ENCODE assay signal across 1 cellular context in genomic region chr14:77028384-77029246, GRCh38.
A peak's percentile ranks its signal among the peaks of the same experiment; 100 is the strongest.
TF ChIP-seq lines count a peak whose summit lies in the region.

TSS of gene IRF2BPL (minus strand) at chr14:77028708. CDS start at chr14:77027792, 916 bp downstream.

TF ChIP-seq in K562, 482 proteins besides CTCF, POLR2A, EP300 and RAD21 (continued from another document and continues in another):
- peak; percentile 28; the same call in 1 of the 2 replicates for TF ChIP-seq MGA (IDR thresholded peaks at IDR 0.05)
- TF ChIP-seq SAFB2 (IDR thresholded peaks at IDR 0.05; ENCODE audit: borderline replicate concordance, low read depth, low read length, severe bottlenecking): no peak
- no peak for TF ChIP-seq ZNF696 (CRISPR knock-in tag; conservative IDR thresholded peaks at IDR 0.05)
- peak; percentile 43; the same call in 1 of the 2 replicates for TF ChIP-seq SIN3B (IDR thresholded peaks at IDR 0.05; ENCODE audit: low read depth)
- TF ChIP-seq NCOA2 (IDR thresholded peaks at IDR 0.05; ENCODE audit: partially characterized antibody in 2 of 2): no peak
- TF ChIP-seq CTBP1 (IDR thresholded peaks at IDR 0.05; ENCODE audit: borderline replicate concordance): peak; percentile 45; the same call in 1 of the 2 replicates
- TF ChIP-seq ZNF12 (CRISPR knock-in tag; IDR thresholded peaks at IDR 0.05): no peak
- no peak for TF ChIP-seq SMAD3 (CRISPR knock-in tag; conservative IDR thresholded peaks at IDR 0.05)
- no peak for TF ChIP-seq CUX1 (CRISPR knock-in tag; IDR thresholded peaks at IDR 0.05)
- TF ChIP-seq HNRNPK (IDR thresholded peaks at IDR 0.05; ENCODE audit: low read depth, low read length, poor library complexity, severe bottlenecking): no peak
- no peak for TF ChIP-seq ZFP1 (CRISPR knock-in tag; IDR thresholded peaks at IDR 0.05)
- TF ChIP-seq AFF4 (CRISPR knock-in tag; IDR thresholded peaks at IDR 0.05): no peak
- TF ChIP-seq USF1 (CRISPR knock-in tag; IDR thresholded peaks at IDR 0.05): no peak
- TF ChIP-seq CREB5 (CRISPR knock-in tag; IDR thresholded peaks at IDR 0.05): no peak
- TF ChIP-seq ELK1 (CRISPR knock-in tag; IDR thresholded peaks at IDR 0.05): no peak
- TF ChIP-seq ZNF511 (CRISPR knock-in tag; IDR thresholded peaks at IDR 0.05): no peak
- TF ChIP-seq MYC (IDR thresholded peaks at IDR 0.05; ENCODE audit: low read depth, low read length): peak; percentile 83
- TF ChIP-seq MYC (CRISPR knock-in tag; IDR thresholded peaks at IDR 0.05; ENCODE audit: borderline replicate concordance, low read depth): no peak
- no peak for TF ChIP-seq HOMEZ (CRISPR knock-in tag; IDR thresholded peaks at IDR 0.05)
- no peak for TF ChIP-seq MEF2A (IDR thresholded peaks at IDR 0.05; ENCODE audit: control insufficient read depth, low read depth, low read length)
- TF ChIP-seq MCM7 (IDR thresholded peaks at IDR 0.05): no peak
